ENCODE assay signal across 11 cellular contexts in genomic region chr20:50515471-50516106, GRCh38. TPM values are rescaled to one million over a fixed set of nuclear protein-coding genes. Genes with fewer than 3 reads are reported as not detected.
A peak's percentile ranks its signal among the peaks of the same experiment; 100 is the strongest.
DNase-seq lines count a peak whose midpoint lies in the region; ATAC-seq and TF ChIP-seq lines count a peak whose summit lies in the region.
"Had no signal": no experiment of that assay in that cellular context is flagged by ENCODE, and none has a peak within 500 bp of the region (broad histone marks: within the 10 kb centered on the region; RNA-seq: fewer than 3 reads in every experiment).

No MANE protein-coding gene starts in this region.

- H3K9me3 Mint-ChIP-seq in MCF 10A (ENCODE audit: unreplicated experiment): no peaks in the 10 kb centered on the region
- no peaks in the 10 kb centered on the region for H3K9me3 Mint-ChIP-seq in activated T-helper 17 cell treated with anti-CD3 and anti-CD28 coated beads, Interleukin-2, amount 50 U/mL, for 72 hours

- H3K27ac ChIP-seq in breast epithelium (no peak overlapping the region), muscle layer of duodenum (ENCODE audit: low read length) (peak overlapping the region; percentile 39), upper lobe of left lung (peak overlapping the region; percentile 4 to 97 (median 64))
- H3K27ac ChIP-seq: right lobe of liver, SJSA1 had no signal

- no peak for ATAC-seq in activated T-helper 17 cell treated with anti-CD3 and anti-CD28 coated beads, Interleukin-2, amount 50 U/mL, for 72 hours (replicated peaks)
- no peak for ATAC-seq in upper lobe of left lung (ENCODE audit: low FRiP score in 2 of 2)
- ATAC-seq in HG02678 (IDR thresholded peaks at IDR 0.05; ENCODE audit: unreplicated experiment): no peak
- ATAC-seq: right lobe of liver had no signal

- H3K36me3 ChIP-seq in breast epithelium: no peaks in the 10 kb centered on the region
- H3K36me3 ChIP-seq in muscle layer of duodenum (ENCODE audit: control insufficient read depth in 1 of 2, insufficient read depth in 2 of 2, low read length in 2 of 2): peaks cover 0 to 10% of the 10 kb centered on the region in 2 donors
- H3K36me3 ChIP-seq in upper lobe of left lung: peaks cover 0 to 5% (median 0%) of the 10 kb centered on the region in 4 donors
- H3K36me3 ChIP-seq: right lobe of liver had no signal

- peak overlapping the region; percentile 10 for H3K27ac Mint-ChIP-seq in MCF 10A (ENCODE audit: low read depth, unreplicated experiment)
- H3K27ac Mint-ChIP-seq in activated T-helper 17 cell treated with anti-CD3 and anti-CD28 coated beads, Interleukin-2, amount 50 U/mL, for 72 hours: peak overlapping the region; percentile 100

- CTCF ChIA-PET in MCF 10A (lab: Yijun Ruan, JAX): interaction anchor here (0.5 to 5.9 kb wide), 12 partner anchors 14 to 330 kb away, joined by 3 to 35 read pairs (median 3); no protein-coding TSS in a partner anchor

- no peak for TF ChIP-seq POLR2A in breast epithelium (IDR thresholded peaks at IDR 0.05)
- no peak for TF ChIP-seq POLR2A in upper lobe of left lung (IDR thresholded peaks at IDR 0.05)

- no peaks in the 10 kb centered on the region for H3K9me3 ChIP-seq in breast epithelium
- H3K9me3 ChIP-seq in muscle layer of duodenum (ENCODE audit: control insufficient read depth in 1 of 2, low read length in 2 of 2): no peaks in the 10 kb centered on the region
- no peaks in the 10 kb centered on the region for H3K9me3 ChIP-seq in upper lobe of left lung
- H3K9me3 ChIP-seq: right lobe of liver, SJSA1 had no signal

- peaks cover 10% of the 10 kb centered on the region for H3K36me3 Mint-ChIP-seq in MCF 10A (ENCODE audit: insufficient read depth, unreplicated experiment)
- peaks cover 98% of the 10 kb centered on the region for H3K36me3 Mint-ChIP-seq in activated T-helper 17 cell treated with anti-CD3 and anti-CD28 coated beads, Interleukin-2, amount 50 U/mL, for 72 hours (ENCODE audit: low read depth)

- no peak for TF ChIP-seq EP300 in upper lobe of left lung (IDR thresholded peaks at IDR 0.05)

- BruUV-seq in MCF 10A (replicated peaks; lab: Mats Ljungman, UMichigan): no TSS peak

- intact Hi-C loops in MCF 10A (cut with micrococcal nuclease) (no loop called here), breast epithelium (cut with DNase I; ENCODE audit: low total_unique reads) (no loop called here)

- H3K4me3 ChIP-seq in breast epithelium: no peak overlapping the region
- H3K4me3 ChIP-seq in muscle layer of duodenum (ENCODE audit: low read depth in 1 of 2, low read length in 2 of 2): no peak overlapping the region
- no peak overlapping the region for H3K4me3 ChIP-seq in upper lobe of left lung
- H3K4me3 ChIP-seq: right lobe of liver, SJSA1 had no signal

- H3K27me3 ChIP-seq in breast epithelium (no peaks in the 10 kb centered on the region), muscle layer of duodenum (ENCODE audit: low read depth, low read length) (no peaks in the 10 kb centered on the region), upper lobe of left lung (no peaks in the 10 kb centered on the region)
- H3K27me3 ChIP-seq: right lobe of liver, SJSA1 had no signal

- no peaks in the 10 kb centered on the region for H3K27me3 Mint-ChIP-seq in MCF 10A (ENCODE audit: insufficient read depth, unreplicated experiment)
- H3K27me3 Mint-ChIP-seq in activated T-helper 17 cell treated with anti-CD3 and anti-CD28 coated beads, Interleukin-2, amount 50 U/mL, for 72 hours: no peaks in the 10 kb centered on the region

- no peak for DNase-seq in MCF 10A (ENCODE audit: unreplicated experiment)
- DNase-seq in breast epithelium (ENCODE audit: low spot score in 2 of 2): no peak
- no peak for DNase-seq in upper lobe of left lung
- DNase-seq in stimulated activated CD4-positive, alpha-beta T cell treated with anti-CD3 and anti-CD28 coated beads, Interleukin-2, amount 100 ng/mL, for 24 hours: no peak
- DNase-seq in NCI-H187 treated with DMSO at 0.1 percent for 48 hours (lab: John Stamatoyannopoulos, UW): no peak
- DNase-seq: activated CD4-positive, alpha-beta T cell treated with anti-CD3 and anti-CD28 coated beads, Interleukin-2, amount 50 U/mL, for 4 hours; right lobe of liver had no signal

- H3K4me3 Mint-ChIP-seq in MCF 10A (ENCODE audit: unreplicated experiment): peak overlapping the region; percentile 91
- peak overlapping the region; percentile 97 for H3K4me3 Mint-ChIP-seq in activated T-helper 17 cell treated with anti-CD3 and anti-CD28 coated beads, Interleukin-2, amount 50 U/mL, for 72 hours

- POLR2A ChIA-PET in MCF 10A (lab: Yijun Ruan, JAX): interaction anchor here (0.8 to 19.9 kb wide), 10 partner anchors 10 to 404 kb away, joined by 3 to 480 read pairs (median 25); no protein-coding TSS in a partner anchor

- H3K4me1 Mint-ChIP-seq in MCF 10A (ENCODE audit: insufficient read depth, unreplicated experiment): peaks cover 57% of the 10 kb centered on the region
- peaks cover 70% of the 10 kb centered on the region for H3K4me1 Mint-ChIP-seq in activated T-helper 17 cell treated with anti-CD3 and anti-CD28 coated beads, Interleukin-2, amount 50 U/mL, for 72 hours

- WGBS in upper lobe of left lung, 2 donors: 74 to 100% methylated on average over 1 of the region's 1 CpG

- TF ChIP-seq CTCF in MCF 10A (IDR thresholded peaks at IDR 0.05; ENCODE audit: unreplicated experiment) (no peak), breast epithelium (IDR thresholded peaks at IDR 0.05) (no peak), upper lobe of left lung (IDR thresholded peaks at IDR 0.05) (no peak)

- H3K4me1 ChIP-seq in breast epithelium (peaks cover 0 to 10% of the 10 kb centered on the region in 2 donors), muscle layer of duodenum (ENCODE audit: control insufficient read depth in 1 of 2, insufficient read depth in 2 of 2, low read length in 2 of 2) (peaks cover 0 to 34% of the 10 kb centered on the region in 2 donors), upper lobe of left lung (peaks cover 72 to 90% (median 83%) of the 10 kb centered on the region in 4 donors)

RNA-seq across cellular contexts. Expression of gene PTPN1, which starts 5.4 kb away (rescaled TPM):
- total RNA-seq in MCF 10A (2022) (56.4 and 63.0 TPM in 2 replicates), breast epithelium (10 to 100 TPM; 23.8 to 29.2 (median 28.5) TPM), upper lobe of left lung (100 to 1,000 TPM in 3 of 6 donors, 10 to 100 TPM in 3; 75.1 to 137 (median 96.1) TPM)
- total RNA-seq in activated T-helper 17 cell treated with anti-CD3 and anti-CD28 coated beads, Interleukin-2, amount 50 U/mL, for 72 hours: 10 to 100 TPM; 68.3 to 77.1 TPM

Comparison
In these comparisons a context has a peak if more than half of its experiments do, and no peak if none do; other contexts are left out.
1. H3K27ac ChIP-seq: peak in muscle layer of duodenum (single experiment) and upper lobe of left lung (4 of 4); none in breast epithelium (0 of 2).